In genomic region chr4:161428180-161428965, GRCh38 we compare ENCODE assay signal across 36 cellular contexts.
"Had no signal": no experiment of that assay in that cellular context is flagged by ENCODE, and none has a peak within 500 bp of the region (broad histone marks: within the 10 kb centered on the region; RNA-seq: fewer than 3 reads in every experiment).

No MANE protein-coding gene starts in this region.

- H3K27ac ChIP-seq: brain microvascular endothelial cell, PC-9, RWPE1, VCaP had no signal

- H3K9me3 Mint-ChIP-seq: activated B cell treated with CpG ODN at 0.5 μM for 24 hours had no signal

- H2AFZ ChIP-seq: PC-9 had no signal

- H3K4me3 Mint-ChIP-seq: activated B cell treated with CpG ODN at 0.5 μM for 24 hours; activated CD4-positive, alpha-beta memory T cell treated with anti-CD3 and anti-CD28 coated beads, Interleukin-2, amount 10 ng/mL, durations not matched to agents 7 days and 5 days; activated CD8-positive, alpha-beta memory T cell treated with anti-CD3 and anti-CD28 coated beads, Interleukin-2, amount 10 ng/mL, durations not matched to agents 7 days and 5 days; activated naive CD8-positive, alpha-beta T cell treated with anti-CD3 and anti-CD28 coated beads for 36 hours had no signal

- ATAC-seq: activated CD8-positive, alpha-beta memory T cell treated with anti-CD3 and anti-CD28 coated beads, Interleukin-2, amount 10 ng/mL, durations not matched to agents 7 days and 5 days; Right ventricle myocardium inferior had no signal

- H3K27me3 ChIP-seq: brain microvascular endothelial cell had no signal

- H3K4me3 ChIP-seq: MG63, PC-9 had no signal

- H3K4me2 ChIP-seq: PC-9 had no signal

- H3K27ac Mint-ChIP-seq: activated B cell treated with CpG ODN at 0.5 μM for 24 hours; activated CD4-positive, alpha-beta memory T cell treated with anti-CD3 and anti-CD28 coated beads, Interleukin-2, amount 10 ng/mL, durations not matched to agents 7 days and 5 days; activated CD8-positive, alpha-beta memory T cell treated with anti-CD3 and anti-CD28 coated beads, Interleukin-2, amount 10 ng/mL, durations not matched to agents 7 days and 5 days; activated naive CD8-positive, alpha-beta T cell treated with anti-CD3 and anti-CD28 coated beads for 36 hours had no signal

- H3K4me1 Mint-ChIP-seq: activated B cell treated with CpG ODN at 0.5 μM for 24 hours; activated CD4-positive, alpha-beta memory T cell treated with anti-CD3 and anti-CD28 coated beads, Interleukin-2, amount 10 ng/mL, durations not matched to agents 7 days and 5 days; activated CD8-positive, alpha-beta memory T cell treated with anti-CD3 and anti-CD28 coated beads, Interleukin-2, amount 10 ng/mL, durations not matched to agents 7 days and 5 days; activated naive CD8-positive, alpha-beta T cell treated with anti-CD3 and anti-CD28 coated beads for 36 hours had no signal

- H3K9me3 ChIP-seq: MG63 had no signal

- H3K36me3 Mint-ChIP-seq: activated CD8-positive, alpha-beta memory T cell treated with anti-CD3 and anti-CD28 coated beads, Interleukin-2, amount 10 ng/mL, durations not matched to agents 7 days and 5 days; activated naive CD8-positive, alpha-beta T cell treated with anti-CD3 and anti-CD28 coated beads for 36 hours had no signal

- H3K36me3 ChIP-seq: brain microvascular endothelial cell, MG63 had no signal

- DNase-seq: activated B cell treated with CpG ODN at 0.5 μM for 24 hours; activated CD4-positive, alpha-beta memory T cell treated with anti-CD3 and anti-CD28 coated beads, Interleukin-2, amount 10 ng/mL, durations not matched to agents 7 days and 5 days; activated CD4-positive, alpha-beta T cell treated with anti-CD3 and anti-CD28 coated beads for 1 hour; activated CD4-positive, alpha-beta T cell treated with anti-CD3 and anti-CD28 coated beads for 48 hours; activated CD8-positive, alpha-beta memory T cell treated with anti-CD3 and anti-CD28 coated beads for 24 hours; activated CD8-positive, alpha-beta memory T cell treated with anti-CD3 and anti-CD28 coated beads, Interleukin-2, amount 10 ng/mL, durations not matched to agents 7 days and 5 days; activated CD8-positive, alpha-beta memory T cell treated with anti-CD3 and anti-CD28 coated beads, Interleukin-2, amount 50 U/mL, for 48 hours; activated effector memory CD4-positive, alpha-beta T cell treated with Interleukin-2 at 50 U/mL for 16 hours; activated naive CD4-positive, alpha-beta T cell; activated naive CD4-positive, alpha-beta T cell treated with anti-CD3 and anti-CD28 coated beads, Interleukin-2, amount 50 U/mL, for 16 hours; activated naive CD8-positive, alpha-beta T cell treated with anti-CD3 and anti-CD28 coated beads for 36 hours; activated T-cell treated with anti-CD3 and anti-CD28 coated beads, Interleukin-2, amount 50 U/mL, for 48 hours; amniotic stem cell; aorta; brain microvascular endothelial cell; central memory CD4-positive, alpha-beta T cell; Karpas-422; KBM-7; MG63; NCI-H1048; NCI-H1105 treated with DMSO at 0.1 percent for 48 hours; NCI-H1436; NCI-H1694 treated with DMSO at 0.1 percent for 48 hours; NCI-H2029; NCI-H345; NCI-H524 treated with DMSO at 0.1 percent for 48 hours; NK-92 treated with Interleukin-12 subunit alpha and Interleukin-12 subunit beta, amount 100 ng/mL, for 24 hours; PC-9; SIG-M5; SW 1271; T-helper 1 cell; T-helper 2 cell; T-helper 9 cell had no signal

- H3K27me3 Mint-ChIP-seq: activated B cell treated with CpG ODN at 0.5 μM for 24 hours; activated CD4-positive, alpha-beta memory T cell treated with anti-CD3 and anti-CD28 coated beads, Interleukin-2, amount 10 ng/mL, durations not matched to agents 7 days and 5 days; activated CD8-positive, alpha-beta memory T cell treated with anti-CD3 and anti-CD28 coated beads, Interleukin-2, amount 10 ng/mL, durations not matched to agents 7 days and 5 days; activated naive CD8-positive, alpha-beta T cell treated with anti-CD3 and anti-CD28 coated beads for 36 hours had no signal
